In the genomic region with DNA sequence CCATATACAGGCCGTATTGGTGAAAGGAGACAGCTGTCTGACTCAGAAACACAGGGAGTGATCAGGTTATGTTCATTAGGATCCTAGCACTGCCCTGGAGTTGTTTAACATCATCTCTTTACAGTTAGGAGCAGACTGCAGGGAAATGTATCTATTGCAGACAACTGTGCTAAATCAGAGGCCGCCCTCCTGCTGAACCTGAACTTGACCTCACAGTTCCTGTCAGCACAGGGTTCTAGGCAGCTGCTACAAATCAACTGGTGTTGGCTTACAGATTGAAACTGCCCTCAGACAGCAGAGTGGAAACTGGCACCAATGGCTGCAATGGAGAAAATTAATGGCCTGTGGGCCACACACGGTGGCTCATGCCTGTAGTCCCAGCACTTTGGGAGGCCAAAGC, we compare ENCODE assay signal across 30 cellular contexts.
"Had no signal": no experiment of that assay in that cellular context is flagged by ENCODE, and none has a peak within 500 bp of the region (broad histone marks: within the 10 kb centered on the region; RNA-seq: fewer than 3 reads in every experiment).

No MANE protein-coding gene starts in this region.

- ATAC-seq: activated CD8-positive, alpha-beta memory T cell treated with anti-CD3 and anti-CD28 coated beads, Interleukin-2, amount 10 ng/mL, durations not matched to agents 7 days and 5 days; activated naive CD8-positive, alpha-beta T cell treated with anti-CD3 and anti-CD28 coated beads, Interleukin-2, amount 50 U/mL, for 24 hours; PC-3 had no signal

- H3K4me3 ChIP-seq: Peyer's patch had no signal

- H3K27me3 ChIP-seq: Peyer's patch had no signal

- DNase-seq: activated CD4-positive, alpha-beta memory T cell treated with anti-CD3 and anti-CD28 coated beads, Interleukin-2, amount 10 ng/mL, durations not matched to agents 7 days and 5 days; activated CD4-positive, alpha-beta T cell treated with anti-CD3 and anti-CD28 coated beads for 1 hour; activated CD4-positive, alpha-beta T cell treated with anti-CD3 and anti-CD28 coated beads for 48 hours; activated CD4-positive, CD25-positive, alpha-beta regulatory T cell; activated CD8-positive, alpha-beta memory T cell treated with anti-CD3 and anti-CD28 coated beads for 24 hours; activated CD8-positive, alpha-beta memory T cell treated with anti-CD3 and anti-CD28 coated beads, Interleukin-2, amount 10 ng/mL, durations not matched to agents 7 days and 5 days; activated CD8-positive, alpha-beta memory T cell treated with anti-CD3 and anti-CD28 coated beads, Interleukin-2, amount 50 U/mL, for 48 hours; activated effector memory CD4-positive, alpha-beta T cell treated with Interleukin-2 at 50 U/mL for 16 hours; activated naive CD4-positive, alpha-beta T cell treated with anti-CD3 and anti-CD28 coated beads, Interleukin-2, amount 10 ng/mL, durations not matched to agents 7 days and 5 days; activated naive CD8-positive, alpha-beta T cell treated with anti-CD3 and anti-CD28 coated beads, Interleukin-2, amount 50 U/mL, for 24 hours; activated T-cell treated with anti-CD3 and anti-CD28 coated beads, Interleukin-2, amount 50 U/mL, for 48 hours; anterior cingulate cortex; central memory CD4-positive, alpha-beta T cell; MV-4-11; NCI-H1092; NCI-H1436 treated with DMSO at 0.1 percent for 48 hours; NCI-H1694 treated with DMSO at 0.1 percent for 48 hours; NCI-H2029; NCI-H345; NCI-H524 treated with DMSO at 0.1 percent for 48 hours; NK-92 treated with Interleukin-12 subunit alpha and Interleukin-12 subunit beta, amount 100 ng/mL, for 24 hours; PC-3; Peyer's patch; RPMI8226; SHP77 treated with DMSO at 0.1 percent for 48 hours; SW 1271; T-helper 1 cell; T-helper 2 cell; T-helper 9 cell; WERI-Rb-1 had no signal

- H3K9me3 ChIP-seq: Peyer's patch had no signal

- H3K27ac ChIP-seq: Peyer's patch, WERI-Rb-1 had no signal

- H3K36me3 ChIP-seq: Peyer's patch, WERI-Rb-1 had no signal
